ENCODE assay signal across 19 cellular contexts in the genomic region with DNA sequence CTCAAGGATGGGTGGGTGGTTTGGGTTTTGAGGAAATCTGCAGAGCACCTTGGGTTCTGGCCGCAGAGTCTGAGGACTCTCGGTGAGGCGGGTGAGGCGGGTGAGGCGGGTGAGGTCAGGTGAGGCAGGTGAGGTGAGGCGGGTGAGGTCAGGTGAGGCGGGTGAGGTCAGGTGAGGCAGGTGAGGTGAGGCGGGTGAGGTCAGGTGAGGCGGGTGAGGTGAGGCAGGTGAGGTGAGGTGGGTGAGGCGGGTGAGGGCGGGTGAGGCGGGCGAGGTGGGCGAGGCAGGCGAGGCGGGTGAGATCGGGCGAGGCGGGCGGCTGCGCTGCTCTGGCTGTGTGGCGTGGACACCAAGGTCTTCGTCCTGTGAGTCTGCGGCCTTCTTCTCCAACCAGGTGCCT. TPM values are rescaled to one million over a fixed set of nuclear protein-coding genes. Genes with fewer than 3 reads are reported as not detected.
DNase-seq lines count a peak whose midpoint lies in the region; ATAC-seq, FAIRE-seq and TF ChIP-seq lines count a peak whose summit lies in the region.
"Had no signal": no experiment of that assay in that cellular context is flagged by ENCODE, and none has a peak within 500 bp of the region (broad histone marks: within the 10 kb centered on the region; RNA-seq: fewer than 3 reads in every experiment).

No MANE protein-coding gene starts in this region.

- H3K4me1 Mint-ChIP-seq in endothelial cell (ENCODE audit: unreplicated experiment) (peaks cover 32% of the 10 kb centered on the region), endodermal cell (no peaks in the 10 kb centered on the region)
- H3K4me1 Mint-ChIP-seq in activated CD4-positive, alpha-beta T cell treated with anti-CD3 and anti-CD28 coated beads, Interleukin-2, amount 10 ng/mL, durations not matched to agents 24 days and 14 days: peaks cover 21% of the 10 kb centered on the region

- no peaks in the 10 kb centered on the region for H3K27me3 ChIP-seq in BLaER1
- H3K27me3 ChIP-seq in gastrocnemius medialis: no peaks in the 10 kb centered on the region
- no peaks in the 10 kb centered on the region for H3K27me3 ChIP-seq in endodermal cell (ENCODE audit: control insufficient read depth, insufficient read depth, low read length, poor library complexity, severe bottlenecking)

- H3K4me1 ChIP-seq in BLaER1: peaks cover 43% of the 10 kb centered on the region
- H3K4me1 ChIP-seq in gastrocnemius medialis: peaks cover 31 to 41% of the 10 kb centered on the region in 2 donors
- H3K4me1 ChIP-seq in endodermal cell (ENCODE audit: control insufficient read depth, insufficient read depth, low read length): no peaks in the 10 kb centered on the region
- H3K4me1 ChIP-seq: A549 had no signal

- peaks cover 93% of the 10 kb centered on the region for H3K36me3 ChIP-seq in BLaER1
- H3K36me3 ChIP-seq in gastrocnemius medialis: peaks cover 0 to 59% of the 10 kb centered on the region in 2 donors
- peaks cover 74% of the 10 kb centered on the region for H3K36me3 ChIP-seq in endodermal cell (ENCODE audit: control insufficient read depth, insufficient read depth, low read length)

- H3K36me3 Mint-ChIP-seq in endothelial cell (ENCODE audit: low read depth, unreplicated experiment): peaks cover 46% of the 10 kb centered on the region
- H3K36me3 Mint-ChIP-seq in activated CD4-positive, alpha-beta T cell treated with anti-CD3 and anti-CD28 coated beads, Interleukin-2, amount 10 ng/mL, durations not matched to agents 24 days and 14 days (ENCODE audit: low read depth): peaks cover 48% of the 10 kb centered on the region
- H3K36me3 Mint-ChIP-seq in endodermal cell (ENCODE audit: low read depth): peaks cover 66% of the 10 kb centered on the region

- H3K4me2 ChIP-seq in BLaER1: no peak overlapping the region
- H3K4me2 ChIP-seq: A549, PC-9 had no signal

- H3K4me3 ChIP-seq in BLaER1 (no peak overlapping the region), gastrocnemius medialis (no peak overlapping the region), endodermal cell (ENCODE audit: low read length) (no peak overlapping the region)
- H3K4me3 ChIP-seq: A549, GM23248, PC-9 had no signal

- ATAC-seq in gastrocnemius medialis: no peak
- ATAC-seq: A549, HCT116 had no signal

- peak overlapping the region; percentile 57 for H3K27ac Mint-ChIP-seq in endothelial cell (ENCODE audit: unreplicated experiment)
- H3K27ac Mint-ChIP-seq in activated CD4-positive, alpha-beta T cell treated with anti-CD3 and anti-CD28 coated beads, Interleukin-2, amount 10 ng/mL, durations not matched to agents 24 days and 14 days: no peak overlapping the region
- H3K27ac Mint-ChIP-seq in endodermal cell: no peak overlapping the region
- H3K27ac Mint-ChIP-seq: CD4-positive, CD25-positive, alpha-beta regulatory T cell had no signal

- intact Hi-C loops in gastrocnemius medialis (cut with DNase I; ENCODE audit: low total_unique reads): no loop called here
- intact Hi-C loops in activated CD4-positive, alpha-beta T cell treated with anti-CD3 and anti-CD28 coated beads, Interleukin-2, amount 10 ng/mL, durations not matched to agents 24 days and 14 days (cut with micrococcal nuclease): no loop called here

- no peak for TF ChIP-seq POLR2A in gastrocnemius medialis (IDR thresholded peaks at IDR 0.05)

- FAIRE-seq in HTR-8/SVneo (lab: Jason Lieb, UNC): peak; percentile 63
- FAIRE-seq: A549, G401.6, GM12891 had no signal

- WGBS in endodermal cell (ENCODE audit: insufficient coverage in 1 of 2, insufficient read length in 1 of 2), 2 experiments: 95 to 100% methylated on average over 3 to 15 of the region's 24 CpGs

- H3K27ac ChIP-seq in BLaER1 (peak overlapping the region; percentile 84; the same call in 1 of the 2 replicates), gastrocnemius medialis (peak overlapping the region; percentile 44 to 82 (median 70)), endodermal cell (ENCODE audit: low read depth, low read length) (no peak overlapping the region)
- H3K27ac ChIP-seq: A549, GM23248, PC-9 had no signal

- H3K27me3 Mint-ChIP-seq in endothelial cell (ENCODE audit: unreplicated experiment): peaks cover 8% of the 10 kb centered on the region
- H3K27me3 Mint-ChIP-seq in activated CD4-positive, alpha-beta T cell treated with anti-CD3 and anti-CD28 coated beads, Interleukin-2, amount 10 ng/mL, durations not matched to agents 24 days and 14 days: no peaks in the 10 kb centered on the region
- no peaks in the 10 kb centered on the region for H3K27me3 Mint-ChIP-seq in endodermal cell (ENCODE audit: insufficient read depth)
- H3K27me3 Mint-ChIP-seq: CD4-positive, CD25-positive, alpha-beta regulatory T cell had no signal

- H3K9ac ChIP-seq in BLaER1 (no peak overlapping the region), endodermal cell (ENCODE audit: extremely low read depth, low read length, poor library complexity, severe bottlenecking) (no peak overlapping the region)
- H3K9ac ChIP-seq: GM23248 had no signal

- no peak overlapping the region for H3K4me3 Mint-ChIP-seq in endothelial cell (ENCODE audit: unreplicated experiment)
- H3K4me3 Mint-ChIP-seq in activated CD4-positive, alpha-beta T cell treated with anti-CD3 and anti-CD28 coated beads, Interleukin-2, amount 10 ng/mL, durations not matched to agents 24 days and 14 days: no peak overlapping the region
- no peak overlapping the region for H3K4me3 Mint-ChIP-seq in endodermal cell
- H3K4me3 Mint-ChIP-seq: CD4-positive, CD25-positive, alpha-beta regulatory T cell had no signal

- in situ Hi-C loops in gastrocnemius medialis (cut with MboI; ENCODE audit: low sequenced_read_pairs in 4 of 4): no loop called here

- no peaks in the 10 kb centered on the region for H3K9me3 ChIP-seq in BLaER1
- no peaks in the 10 kb centered on the region for H3K9me3 ChIP-seq in gastrocnemius medialis
- no peaks in the 10 kb centered on the region for H3K9me3 ChIP-seq in endodermal cell (ENCODE audit: control insufficient read depth, low read length)
- H3K9me3 ChIP-seq: A549 had no signal

- H4K20me1 ChIP-seq in BLaER1: peaks cover 10% of the 10 kb centered on the region; the same call in 1 of the 2 replicates

- TF ChIP-seq CTCF in endothelial cell (IDR thresholded peaks at IDR 0.05; ENCODE audit: unreplicated experiment): no peak
- TF ChIP-seq CTCF in gastrocnemius medialis (IDR thresholded peaks at IDR 0.05 in 4 of 5, conservative IDR thresholded peaks at IDR 0.05 in 1 of 5): no peak
- TF ChIP-seq CTCF in endodermal cell (conservative IDR thresholded peaks at IDR 0.05): no peak

- DNase-seq in HTR-8/SVneo (ENCODE audit: insufficient read length, low spot score): no peak
- DNase-seq in endothelial cell (ENCODE audit: low spot score): no peak
- no peak for DNase-seq in gastrocnemius medialis
- no peak for DNase-seq in activated CD4-positive, alpha-beta T cell treated with anti-CD3 and anti-CD28 coated beads, Interleukin-2, amount 10 ng/mL, durations not matched to agents 24 days and 14 days
- no peak for DNase-seq in endodermal cell
- DNase-seq in cerebellar nuclear complex (lab: John Stamatoyannopoulos, UW): no peak
- DNase-seq: CD4-positive, CD25-positive, alpha-beta regulatory T cell; DMS79; GM23248; NCI-H146; NCI-H2081 treated with DMSO at 0.1 percent for 48 hours; NCI-H226; NCI-H526 treated with DMSO at 0.1 percent for 48 hours; PC-9 had no signal

- H3K9me3 Mint-ChIP-seq in endothelial cell (ENCODE audit: unreplicated experiment) (no peaks in the 10 kb centered on the region), endodermal cell (no peaks in the 10 kb centered on the region)
- no peaks in the 10 kb centered on the region for H3K9me3 Mint-ChIP-seq in activated CD4-positive, alpha-beta T cell treated with anti-CD3 and anti-CD28 coated beads, Interleukin-2, amount 10 ng/mL, durations not matched to agents 24 days and 14 days
- H3K9me3 Mint-ChIP-seq: CD4-positive, CD25-positive, alpha-beta regulatory T cell had no signal

RNA-seq across cellular contexts. Expression of gene RPL13, which starts 24.1 kb away (rescaled TPM):
- 2,070 TPM for total RNA-seq in endothelial cell (ENCODE audit: unreplicated experiment)
- total RNA-seq in gastrocnemius medialis: 1,000 to 10,000 TPM; 4,295 to 5,889 (median 4,806) TPM
- 2,234 and 2,296 TPM in 2 replicates for total RNA-seq in activated CD4-positive, alpha-beta T cell treated with anti-CD3 and anti-CD28 coated beads, Interleukin-2, amount 10 ng/mL, durations not matched to agents 24 days and 14 days
- 1,000 to 10,000 TPM; 1,911 to 2,019 TPM for total RNA-seq in endodermal cell
- polyA plus RNA-seq in endodermal cell (2013, experiment 1 of 2): 2,841 TPM
- polyA plus RNA-seq in endodermal cell (2013, experiment 2 of 2): 2,695 TPM

RNA-seq across cellular contexts. Expression of gene SPG7, which starts 28.2 kb away (rescaled TPM):
- total RNA-seq in endothelial cell (ENCODE audit: unreplicated experiment) (207 TPM), gastrocnemius medialis (100 to 1,000 TPM in 2 of 4 donors, 10 to 100 TPM in 2; 67.7 to 117 (median 100.0) TPM), endodermal cell (100 to 1,000 TPM; 153 to 156 TPM)
- total RNA-seq in activated CD4-positive, alpha-beta T cell treated with anti-CD3 and anti-CD28 coated beads, Interleukin-2, amount 10 ng/mL, durations not matched to agents 24 days and 14 days: 109 and 110 TPM in 2 replicates
- 85.2 TPM for polyA plus RNA-seq in endodermal cell (2013, experiment 1 of 2)
- 78.0 TPM for polyA plus RNA-seq in endodermal cell (2013, experiment 2 of 2)

RNA-seq across cellular contexts. Expression of gene CPNE7, which starts 39.2 kb away (rescaled TPM):
- total RNA-seq in endothelial cell (ENCODE audit: unreplicated experiment) (5.5 TPM), gastrocnemius medialis (not detected), endodermal cell (1 to 10 TPM; 1.5 to 2.1 TPM)
- total RNA-seq in activated CD4-positive, alpha-beta T cell treated with anti-CD3 and anti-CD28 coated beads, Interleukin-2, amount 10 ng/mL, durations not matched to agents 24 days and 14 days: 46.6 and 56.0 TPM in 2 replicates
- 5.8 TPM for polyA plus RNA-seq in endodermal cell (2013, experiment 1 of 2)
- 3.4 TPM for polyA plus RNA-seq in endodermal cell (2013, experiment 2 of 2)

RNA-seq across cellular contexts. Expression of gene ANKRD11, which starts 46.0 kb away (rescaled TPM):
- 165 TPM for total RNA-seq in endothelial cell (ENCODE audit: unreplicated experiment)
- total RNA-seq in gastrocnemius medialis: 10 to 100 TPM; 26.0 to 77.0 (median 55.0) TPM
- total RNA-seq in activated CD4-positive, alpha-beta T cell treated with anti-CD3 and anti-CD28 coated beads, Interleukin-2, amount 10 ng/mL, durations not matched to agents 24 days and 14 days: 152 TPM in 2 replicates
- 100 to 1,000 TPM; 118 to 159 TPM for total RNA-seq in endodermal cell
- 99.5 TPM for polyA plus RNA-seq in endodermal cell (2013, experiment 1 of 2)
- 88.3 TPM for polyA plus RNA-seq in endodermal cell (2013, experiment 2 of 2)
